17 cellular contexts compared by ENCODE assay signal in genomic region chr10:103986360-103986759, GRCh38. TPM values are rescaled to one million over a fixed set of nuclear protein-coding genes. Genes with fewer than 3 reads are reported as not detected.
DNase-seq lines count a peak whose midpoint lies in the region; ATAC-seq, FAIRE-seq and TF ChIP-seq lines count a peak whose summit lies in the region.
"Had no signal": no experiment of that assay in that cellular context is flagged by ENCODE, and none has a peak within 500 bp of the region (broad histone marks: within the 10 kb centered on the region; RNA-seq: fewer than 3 reads in every experiment).

No MANE protein-coding gene starts in this region.

- H3K9me3 ChIP-seq in BE2C: no peaks in the 10 kb centered on the region
- H3K9me3 ChIP-seq: transverse colon had no signal

- FAIRE-seq in HTR-8/SVneo (lab: Jason Lieb, UNC): no peak

- no peaks in the 10 kb centered on the region for H3K27me3 Mint-ChIP-seq in activated CD8-positive, alpha-beta memory T cell treated with anti-CD3 and anti-CD28 coated beads, Interleukin-2, amount 10 ng/mL, durations not matched to agents 7 days and 5 days
- H3K27me3 Mint-ChIP-seq in activated T-helper 1 cell treated with anti-CD3 and anti-CD28 coated beads, Interleukin-12 subunit alpha, Interleukin-12 subunit beta, Interleukin-2, Interleukin-4 antibody, amounts not matched to agents 30 ng/mL and 10 ng/mL and 1 ng/mL, durations not matched to agents 14 hours and 24 hours and 36 hours (ENCODE audit: insufficient read depth): no peaks in the 10 kb centered on the region
- no peaks in the 10 kb centered on the region for H3K27me3 Mint-ChIP-seq in naive B cell

- H3K4me3 Mint-ChIP-seq in activated CD8-positive, alpha-beta memory T cell treated with anti-CD3 and anti-CD28 coated beads, Interleukin-2, amount 10 ng/mL, durations not matched to agents 7 days and 5 days: no peak overlapping the region
- no peak overlapping the region for H3K4me3 Mint-ChIP-seq in activated T-helper 1 cell treated with anti-CD3 and anti-CD28 coated beads, Interleukin-12 subunit alpha, Interleukin-12 subunit beta, Interleukin-2, Interleukin-4 antibody, amounts not matched to agents 30 ng/mL and 10 ng/mL and 1 ng/mL, durations not matched to agents 14 hours and 24 hours and 36 hours
- no peak overlapping the region for H3K4me3 Mint-ChIP-seq in naive B cell

- H3K27me3 ChIP-seq in BE2C: no peaks in the 10 kb centered on the region
- H3K27me3 ChIP-seq: transverse colon had no signal

- H3K36me3 ChIP-seq in BE2C: no peaks in the 10 kb centered on the region

- intact Hi-C loops in activated T-helper 1 cell treated with anti-CD3 and anti-CD28 coated beads, Interleukin-12 subunit alpha, Interleukin-12 subunit beta, Interleukin-2, Interleukin-4 antibody, amounts not matched to agents 30 ng/mL and 10 ng/mL and 1 ng/mL, durations not matched to agents 14 hours and 24 hours and 36 hours (cut with micrococcal nuclease): no loop called here

- CTCF ChIA-PET in activated CD8-positive, alpha-beta memory T cell treated with anti-CD3 and anti-CD28 coated beads, Interleukin-2, amount 10 ng/mL, durations not matched to agents 7 days and 5 days (lab: Charles Lee): interaction anchor here (0.7 to 0.9 kb wide), 2 partner anchors 135 to 290 kb away, joined by 3 to 5 read pairs; partner anchors contain the start of gene SFR1

- peak; percentile 57 for DNase-seq in activated CD8-positive, alpha-beta memory T cell treated with anti-CD3 and anti-CD28 coated beads, Interleukin-2, amount 10 ng/mL, durations not matched to agents 7 days and 5 days
- DNase-seq in activated CD8-positive, alpha-beta memory T cell treated with anti-CD3 and anti-CD28 coated beads for 24 hours: no peak
- no peak for DNase-seq in activated T-helper 1 cell treated with anti-CD3 and anti-CD28 coated beads, Interleukin-12 subunit alpha, Interleukin-12 subunit beta, Interleukin-2, Interleukin-4 antibody, amounts not matched to agents 30 ng/mL and 10 ng/mL and 1 ng/mL, durations not matched to agents 14 hours and 24 hours and 36 hours (ENCODE audit: low spot score)
- DNase-seq in naive B cell: peak; percentile 42
- no peak for DNase-seq in BE2C
- DNase-seq in HTR-8/SVneo (ENCODE audit: insufficient read length, low spot score): no peak
- DNase-seq: effector CD4-positive, alpha-beta T cell; GDM1; NCI-H1694; NCI-H524; right cardiac atrium; stimulated activated CD4-positive, alpha-beta T cell treated with anti-CD3 and anti-CD28 coated beads, Interleukin-2, amount 100 ng/mL, for 24 hours; stimulated activated CD8-positive, alpha-beta memory T cell treated with anti-CD3 and anti-CD28 coated beads, Interleukin-4, amount 100 ng/mL, for 48 hours; transverse colon had no signal

- H3K4me1 Mint-ChIP-seq in activated CD8-positive, alpha-beta memory T cell treated with anti-CD3 and anti-CD28 coated beads, Interleukin-2, amount 10 ng/mL, durations not matched to agents 7 days and 5 days: peaks cover 69% of the 10 kb centered on the region
- peaks cover 60% of the 10 kb centered on the region for H3K4me1 Mint-ChIP-seq in activated T-helper 1 cell treated with anti-CD3 and anti-CD28 coated beads, Interleukin-12 subunit alpha, Interleukin-12 subunit beta, Interleukin-2, Interleukin-4 antibody, amounts not matched to agents 30 ng/mL and 10 ng/mL and 1 ng/mL, durations not matched to agents 14 hours and 24 hours and 36 hours (ENCODE audit: low read depth)
- peaks cover 29 to 47% (median 36%) of the 10 kb centered on the region in 3 donors for H3K4me1 Mint-ChIP-seq in naive B cell

- H3K27ac Mint-ChIP-seq in activated CD8-positive, alpha-beta memory T cell treated with anti-CD3 and anti-CD28 coated beads, Interleukin-2, amount 10 ng/mL, durations not matched to agents 7 days and 5 days: peak overlapping the region; percentile 20
- peak overlapping the region; percentile 63 for H3K27ac Mint-ChIP-seq in activated T-helper 1 cell treated with anti-CD3 and anti-CD28 coated beads, Interleukin-12 subunit alpha, Interleukin-12 subunit beta, Interleukin-2, Interleukin-4 antibody, amounts not matched to agents 30 ng/mL and 10 ng/mL and 1 ng/mL, durations not matched to agents 14 hours and 24 hours and 36 hours
- H3K27ac Mint-ChIP-seq in naive B cell: peak overlapping the region in 3 of 6 donors; percentile 9 to 88 (median 84)

- TF ChIP-seq CTCF in BE2C (IDR thresholded peaks at IDR 0.05; ENCODE audit: low read depth, low read length): no peak

- H3K9me3 Mint-ChIP-seq in activated CD8-positive, alpha-beta memory T cell treated with anti-CD3 and anti-CD28 coated beads, Interleukin-2, amount 10 ng/mL, durations not matched to agents 7 days and 5 days (ENCODE audit: low read depth): no peaks in the 10 kb centered on the region
- H3K9me3 Mint-ChIP-seq in activated T-helper 1 cell treated with anti-CD3 and anti-CD28 coated beads, Interleukin-12 subunit alpha, Interleukin-12 subunit beta, Interleukin-2, Interleukin-4 antibody, amounts not matched to agents 30 ng/mL and 10 ng/mL and 1 ng/mL, durations not matched to agents 14 hours and 24 hours and 36 hours: no peaks in the 10 kb centered on the region
- no peaks in the 10 kb centered on the region for H3K9me3 Mint-ChIP-seq in naive B cell

- H3K36me3 Mint-ChIP-seq in activated CD8-positive, alpha-beta memory T cell treated with anti-CD3 and anti-CD28 coated beads, Interleukin-2, amount 10 ng/mL, durations not matched to agents 7 days and 5 days: peaks cover 13% of the 10 kb centered on the region
- H3K36me3 Mint-ChIP-seq in activated T-helper 1 cell treated with anti-CD3 and anti-CD28 coated beads, Interleukin-12 subunit alpha, Interleukin-12 subunit beta, Interleukin-2, Interleukin-4 antibody, amounts not matched to agents 30 ng/mL and 10 ng/mL and 1 ng/mL, durations not matched to agents 14 hours and 24 hours and 36 hours (ENCODE audit: low read depth): no peaks in the 10 kb centered on the region
- H3K36me3 Mint-ChIP-seq in naive B cell: no peaks in the 10 kb centered on the region

- ATAC-seq in activated CD8-positive, alpha-beta memory T cell treated with anti-CD3 and anti-CD28 coated beads, Interleukin-2, amount 10 ng/mL, durations not matched to agents 7 days and 5 days: peak; percentile 24
- ATAC-seq in GM18511 (IDR thresholded peaks at IDR 0.05; ENCODE audit: unreplicated experiment) (peak; percentile 31), naive B cell (ENCODE audit: low read depth in 2 of 2) (peak; percentile 45 to 79), GM21619 (IDR thresholded peaks at IDR 0.05; ENCODE audit: unreplicated experiment) (no peak)

- H3K4me3 ChIP-seq in BE2C (ENCODE audit: low read depth, low read length): no peak overlapping the region
- H3K4me3 ChIP-seq: GM23248, transverse colon had no signal

- H3K4me1 ChIP-seq in BE2C: no peaks in the 10 kb centered on the region

RNA-seq across cellular contexts. Expression of gene SLK, which starts 19.4 kb away (rescaled TPM):
- 10 to 100 TPM; 31.2 to 32.6 TPM for total RNA-seq in activated CD8-positive, alpha-beta memory T cell treated with anti-CD3 and anti-CD28 coated beads, Interleukin-2, amount 10 ng/mL, durations not matched to agents 7 days and 5 days
- total RNA-seq in activated T-helper 1 cell treated with anti-CD3 and anti-CD28 coated beads, Interleukin-12 subunit alpha, Interleukin-12 subunit beta, Interleukin-2, Interleukin-4 antibody, amounts not matched to agents 30 ng/mL and 10 ng/mL and 1 ng/mL, durations not matched to agents 14 hours and 24 hours and 36 hours: 25.0 and 27.1 TPM in 2 replicates
- polyA plus RNA-seq in naive B cell (ENCODE audit: low read depth in 6 of 6): 1 to 10 TPM; 2.3 to 6.8 (median 4.2) TPM
- polyA plus RNA-seq in BE2C (2012; ENCODE audit: insufficient read depth, insufficient read length, low read depth): 7.6 TPM

Comparison
In these comparisons a context has a peak if more than half of its experiments do, and no peak if none do; other contexts are left out.
1. DNase-seq: peak in activated CD8-positive, alpha-beta memory T cell treated with anti-CD3 and anti-CD28 coated beads, Interleukin-2, amount 10 ng/mL, durations not matched to agents 7 days and 5 days (single experiment) and naive B cell (single experiment); none in activated CD8-positive, alpha-beta memory T cell treated with anti-CD3 and anti-CD28 coated beads for 24 hours (single experiment), activated T-helper 1 cell treated with anti-CD3 and anti-CD28 coated beads, Interleukin-12 subunit alpha, Interleukin-12 subunit beta, Interleukin-2, Interleukin-4 antibody, amounts not matched to agents 30 ng/mL and 10 ng/mL and 1 ng/mL, durations not matched to agents 14 hours and 24 hours and 36 hours (single experiment), BE2C (single experiment) and HTR-8/SVneo (single experiment).